27 cellular contexts compared by ENCODE assay signal in the genomic region with DNA sequence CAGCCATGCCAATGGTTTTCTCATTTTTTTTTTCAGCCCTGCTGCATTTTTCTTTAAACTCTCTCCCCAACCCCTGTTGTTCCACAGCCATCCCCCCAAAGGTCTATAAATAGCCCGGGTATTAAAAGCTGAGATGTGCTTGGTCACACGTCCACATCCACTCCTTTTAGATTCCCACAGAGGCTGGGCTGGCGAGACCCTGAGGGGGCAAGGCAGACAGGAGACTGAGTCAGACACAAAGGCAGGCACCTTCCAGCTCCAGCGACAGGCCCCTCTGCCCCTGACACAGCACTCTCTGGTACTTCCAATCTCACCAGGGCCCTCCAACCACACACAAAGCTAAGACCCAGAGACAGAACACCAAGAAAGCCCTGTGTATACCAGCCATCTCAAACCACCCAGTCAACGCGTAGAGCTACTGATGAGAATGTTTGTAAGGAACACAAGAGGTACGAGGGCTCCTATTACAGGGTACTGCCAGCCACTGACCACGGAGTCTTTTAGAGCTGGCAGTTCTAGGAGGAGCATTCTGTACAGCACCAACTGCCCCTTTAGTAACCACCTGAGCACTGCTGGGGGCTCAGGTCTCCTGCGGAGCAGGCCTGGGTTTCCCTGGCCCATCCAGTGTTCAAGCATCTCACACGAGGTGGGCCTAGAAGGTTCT.
A peak's percentile ranks its signal among the peaks of the same experiment; 100 is the strongest.
DNase-seq lines count a peak whose midpoint lies in the region; ATAC-seq and TF ChIP-seq lines count a peak whose summit lies in the region.
"Had no signal": no experiment of that assay in that cellular context is flagged by ENCODE, and none has a peak within 500 bp of the region (broad histone marks: within the 10 kb centered on the region; RNA-seq: fewer than 3 reads in every experiment).

No MANE protein-coding gene starts in this region.

- TF ChIP-seq CTCF in heart right ventricle (IDR thresholded peaks at IDR 0.05): no peak
- no peak for TF ChIP-seq CTCF in endothelial cell (IDR thresholded peaks at IDR 0.05; ENCODE audit: unreplicated experiment)

- no peak overlapping the region for H2BK15ac ChIP-seq in neuronal stem cell (ENCODE audit: low read length)

- H3K4me1 Mint-ChIP-seq in endothelial cell (ENCODE audit: unreplicated experiment): peaks cover 12% of the 10 kb centered on the region
- H3K4me1 Mint-ChIP-seq: activated T-helper 17 cell treated with anti-CD3 and anti-CD28 coated beads, Interleukin-2, amount 50 U/mL, for 72 hours; immature natural killer cell had no signal

- H2BK12ac ChIP-seq in neuronal stem cell (ENCODE audit: low read length): no peak overlapping the region

- H3K4me1 ChIP-seq in heart right ventricle: peaks cover 9 to 69% (median 39%) of the 10 kb centered on the region in 9 donors
- H3K4me1 ChIP-seq in neuronal stem cell (ENCODE audit: control insufficient read depth in 2 of 2, insufficient read depth in 1 of 2, low read depth in 1 of 2, low read length in 2 of 2): peaks cover 0 to 16% of the 10 kb centered on the region in 2 donors
- H3K4me1 ChIP-seq: foreskin keratinocyte had no signal

- H4K8ac ChIP-seq in neuronal stem cell (ENCODE audit: low read depth, low read length): no peak overlapping the region

- DNase-seq in heart right ventricle (no peak), cardiac septum (ENCODE audit: low spot score) (no peak), endothelial cell (ENCODE audit: low spot score) (no peak), neuronal stem cell (ENCODE audit: low spot score) (no peak), NCI-H82 treated with DMSO at 0.1 percent for 48 hours (lab: John Stamatoyannopoulos, UW; ENCODE audit: unreplicated experiment) (no peak), T-helper 2 cell (no peak), HEK293T (ENCODE audit: extremely low spot score) (no peak)
- DNase-seq: activated CD4-positive, alpha-beta T cell treated with anti-CD3 and anti-CD28 coated beads for 48 hours; activated naive CD8-positive, alpha-beta T cell treated with anti-CD3 and anti-CD28 coated beads, Interleukin-2, amount 10 ng/mL, durations not matched to agents 7 days and 5 days; effector CD8-positive, alpha-beta T cell; EL; foreskin keratinocyte; HCEC 1CT; hippocampal formation; immature natural killer cell; Karpas-422; midbrain; MV-4-11; NCI-H526 had no signal

- H2BK120ac ChIP-seq in neuronal stem cell (ENCODE audit: low read depth, low read length): no peak overlapping the region

- H3K9me3 Mint-ChIP-seq in endothelial cell (ENCODE audit: unreplicated experiment): no peaks in the 10 kb centered on the region
- H3K9me3 Mint-ChIP-seq: activated naive CD8-positive, alpha-beta T cell treated with anti-CD3 and anti-CD28 coated beads, Interleukin-2, amount 10 ng/mL, durations not matched to agents 7 days and 5 days; activated T-helper 17 cell treated with anti-CD3 and anti-CD28 coated beads, Interleukin-2, amount 50 U/mL, for 72 hours; CD14-positive monocyte; immature natural killer cell; natural killer cell treated with Interleukin-12 subunit alpha and Interleukin-12 subunit beta and Interleukin-15 and Interleukin-18, amount 100 ng/mL, for 72 hours; type B pancreatic cell had no signal

- H3K18ac ChIP-seq in neuronal stem cell (ENCODE audit: low read length): peak overlapping the region; percentile 5

- H3K4me3 Mint-ChIP-seq in endothelial cell (ENCODE audit: unreplicated experiment): peak overlapping the region; percentile 23
- H3K4me3 Mint-ChIP-seq: activated naive CD8-positive, alpha-beta T cell treated with anti-CD3 and anti-CD28 coated beads, Interleukin-2, amount 10 ng/mL, durations not matched to agents 7 days and 5 days; activated T-helper 17 cell treated with anti-CD3 and anti-CD28 coated beads, Interleukin-2, amount 50 U/mL, for 72 hours; CD14-positive monocyte; immature natural killer cell; natural killer cell treated with Interleukin-12 subunit alpha and Interleukin-12 subunit beta and Interleukin-15 and Interleukin-18, amount 100 ng/mL, for 72 hours; T-helper 2 cell treated with Interferon-gamma antibody and Interleukin-4, amounts not matched to agents 5 μg/mL and 100 μg/mL, for 36 hours; type B pancreatic cell had no signal

- H3K4me3 ChIP-seq in heart right ventricle: no peak overlapping the region
- H3K4me3 ChIP-seq in neuronal stem cell (ENCODE audit: low read length in 2 of 2): no peak overlapping the region
- H3K4me3 ChIP-seq: SK-N-MC had no signal

- POLR2A ChIA-PET in HEK293T (lab: Yijun Ruan, JAX): no interaction called here

- H3K9me3 ChIP-seq in heart right ventricle (peaks cover 0 to 9% (median 0%) of the 10 kb centered on the region in 11 donors), neuronal stem cell (replicated peaks in 1 of 2; ENCODE audit: control insufficient read depth in 2 of 2, insufficient read depth in 1 of 2, low read depth in 1 of 2, low read length in 2 of 2) (peaks cover 2 to 10% of the 10 kb centered on the region in 2 donors)

- H3K14ac ChIP-seq in neuronal stem cell (ENCODE audit: low read length): no peak overlapping the region

- no peak overlapping the region for H3K4me2 ChIP-seq in neuronal stem cell (ENCODE audit: insufficient read depth, low read length, poor library complexity, severe bottlenecking)

- H3K27me3 ChIP-seq in heart right ventricle (no peaks in the 10 kb centered on the region), neuronal stem cell (ENCODE audit: control insufficient read depth in 3 of 3, insufficient read depth in 3 of 3, low read depth in 1 of 3, low read length in 3 of 3) (no peaks in the 10 kb centered on the region)
- H3K27me3 ChIP-seq: foreskin keratinocyte had no signal

- intact Hi-C loops in heart right ventricle (cut with DNase I) (loop anchor here in 2 of 10 donors (5.0 kb wide), 1 partner anchor 38 kb away; no protein-coding TSS in a partner anchor), cardiac septum (cut with DNase I) (loop anchor here (10.0 kb wide), 1 partner anchor 515 kb away; no protein-coding TSS in a partner anchor)

- H3K23ac ChIP-seq in neuronal stem cell (ENCODE audit: low read depth, low read length, poor library complexity): no peak overlapping the region

- no peaks in the 10 kb centered on the region for H3K27me3 Mint-ChIP-seq in endothelial cell (ENCODE audit: unreplicated experiment)
- H3K27me3 Mint-ChIP-seq: type B pancreatic cell had no signal

- WGBS in heart right ventricle, 2 donors: 54 to 69% methylated on average over 10 of the region's 10 CpGs
- no CpG with 5 or more reads among the region's 10 CpGs for WGBS in neuronal stem cell (ENCODE audit: extremely low coverage in 2 of 2, insufficient read length in 2 of 2, insufficient replicate concordance in 1 of 2), 2 donors

- H3K79me1 ChIP-seq in neuronal stem cell (ENCODE audit: low read depth, low read length): peaks cover 8% of the 10 kb centered on the region

- no peak overlapping the region for H4K91ac ChIP-seq in neuronal stem cell (ENCODE audit: low read depth, low read length, poor library complexity)

- H3K36me3 ChIP-seq in heart right ventricle: peaks cover 0 to 40% (median 8%) of the 10 kb centered on the region in 9 donors
- H3K36me3 ChIP-seq in neuronal stem cell (replicated peaks in 1 of 2; ENCODE audit: control insufficient read depth in 2 of 2, insufficient read depth in 2 of 2, low read length in 2 of 2): peaks cover 10 to 26% of the 10 kb centered on the region in 2 donors

- H3K27ac ChIP-seq in heart right ventricle (peak overlapping the region in 9 of 10 donors; percentile 10 to 76 (median 57)), neuronal stem cell (replicated peaks; ENCODE audit: low read length) (no peak overlapping the region)
- H3K27ac ChIP-seq: foreskin keratinocyte, SK-N-MC had no signal

- H2AK5ac ChIP-seq in neuronal stem cell (ENCODE audit: low read depth, low read length): no peak overlapping the region

- ATAC-seq in heart right ventricle: peak in 6 of 8 donors; percentile 5 to 58 (median 48)
- ATAC-seq: activated T-helper 17 cell treated with anti-CD3 and anti-CD28 coated beads, Interleukin-2, amount 50 U/mL, for 72 hours; esophagus mucosa; foreskin keratinocyte; left lobe of liver; natural killer cell treated with Interleukin-12 subunit alpha and Interleukin-12 subunit beta and Interleukin-15 and Interleukin-18, amount 100 ng/mL, for 72 hours had no signal

- H3K9ac ChIP-seq in neuronal stem cell (ENCODE audit: low read depth, low read length, poor library complexity): no peak overlapping the region

- CTCF ChIA-PET in HEK293T (lab: Yijun Ruan, JAX): no interaction called here

- no peak overlapping the region for H2BK5ac ChIP-seq in neuronal stem cell (ENCODE audit: low read length)

- H2AFZ ChIP-seq in neuronal stem cell (ENCODE audit: low read length): no peak overlapping the region

- peak overlapping the region; percentile 40 for H3K27ac Mint-ChIP-seq in endothelial cell (ENCODE audit: unreplicated experiment)
- H3K27ac Mint-ChIP-seq: activated naive CD8-positive, alpha-beta T cell treated with anti-CD3 and anti-CD28 coated beads, Interleukin-2, amount 10 ng/mL, durations not matched to agents 7 days and 5 days; activated T-helper 17 cell treated with anti-CD3 and anti-CD28 coated beads, Interleukin-2, amount 50 U/mL, for 72 hours; immature natural killer cell; natural killer cell treated with Interleukin-12 subunit alpha and Interleukin-12 subunit beta and Interleukin-15 and Interleukin-18, amount 100 ng/mL, for 72 hours; T-helper 2 cell treated with Interferon-gamma antibody and Interleukin-4, amounts not matched to agents 5 μg/mL and 100 μg/mL, for 36 hours; type B pancreatic cell had no signal

- peaks cover 5% of the 10 kb centered on the region for H3K36me3 Mint-ChIP-seq in endothelial cell (ENCODE audit: low read depth, unreplicated experiment)
- H3K36me3 Mint-ChIP-seq: activated naive CD8-positive, alpha-beta T cell treated with anti-CD3 and anti-CD28 coated beads, Interleukin-2, amount 10 ng/mL, durations not matched to agents 7 days and 5 days; immature natural killer cell had no signal

- H3K4ac ChIP-seq in neuronal stem cell (ENCODE audit: low read length): no peak overlapping the region

TF ChIP-seq in HEK293T, 16 proteins besides CTCF, POLR2A, EP300 and RAD21 (continues in another document):
- no peak for TF ChIP-seq SUZ12 (IDR thresholded peaks at IDR 0.05)
- TF ChIP-seq TARDBP (IDR thresholded peaks at IDR 0.05): no peak
- no peak for TF ChIP-seq ELF4 (IDR thresholded peaks at IDR 0.05)
- no peak for TF ChIP-seq CTBP1 (IDR thresholded peaks at IDR 0.05; ENCODE audit: borderline replicate concordance)
- no peak for TF ChIP-seq BHLHE40 (IDR thresholded peaks at IDR 0.05; ENCODE audit: borderline replicate concordance)
- no peak for TF ChIP-seq ZNF384 (IDR thresholded peaks at IDR 0.05)
- TF ChIP-seq HDGF (IDR thresholded peaks at IDR 0.05; ENCODE audit: borderline replicate concordance): no peak
- no peak for TF ChIP-seq FOXA1 (IDR thresholded peaks at IDR 0.05)
- TF ChIP-seq SP1 (IDR thresholded peaks at IDR 0.05): no peak
- no peak for TF ChIP-seq L3MBTL2 (conservative IDR thresholded peaks at IDR 0.05)
- TF ChIP-seq FOXM1 (IDR thresholded peaks at IDR 0.05; ENCODE audit: borderline replicate concordance): no peak
